Comparison of ENCODE assay signal across 14 cellular contexts in genomic region chrY:12733625-12734024, GRCh38. TPM values are rescaled to one million over a fixed set of nuclear protein-coding genes. Genes with fewer than 3 reads are reported as not detected.
DNase-seq lines count a peak whose midpoint lies in the region; ATAC-seq and TF ChIP-seq lines count a peak whose summit lies in the region.
"Had no signal": no experiment of that assay in that cellular context is flagged by ENCODE, and none has a peak within 500 bp of the region (broad histone marks: within the 10 kb centered on the region; RNA-seq: fewer than 3 reads in every experiment).

No MANE protein-coding gene starts in this region.

- no peak overlapping the region for H2AFZ ChIP-seq in mesenchymal stem cell (ENCODE audit: low read depth, low read length)
- H2AFZ ChIP-seq in OCI-LY7 (ENCODE audit: low read length) = no peak overlapping the region
- no peak overlapping the region for H2AFZ ChIP-seq in smooth muscle cell (ENCODE audit: low read depth)

- H2BK12ac ChIP-seq in mesenchymal stem cell (ENCODE audit: low read length in 2 of 2) = no peak overlapping the region

- H3K79me1 ChIP-seq in mesenchymal stem cell (replicated peaks; ENCODE audit: low read length, poor library complexity, severe bottlenecking) = no peaks in the 10 kb centered on the region

- H4K20me1 ChIP-seq in OCI-LY7 (ENCODE audit: insufficient read depth, low read length) (no peaks in the 10 kb centered on the region), smooth muscle cell (ENCODE audit: low read depth) (no peaks in the 10 kb centered on the region)

- no peaks in the 10 kb centered on the region; the same call in 1 of the 2 replicates for H3K9me2 ChIP-seq in OCI-LY7 (ENCODE audit: insufficient read depth, low read length)

- intact Hi-C loops in OCI-LY7 (cut with micrococcal nuclease; ENCODE audit: unreplicated experiment) = no loop called here

- no peak overlapping the region for H3K14ac ChIP-seq in mesenchymal stem cell (ENCODE audit: low read length in 2 of 2)

- no peaks in the 10 kb centered on the region for H3K27me3 ChIP-seq in mesenchymal stem cell (ENCODE audit: control insufficient read depth in 1 of 2, insufficient read depth in 1 of 2, low read length in 2 of 2)
- H3K27me3 ChIP-seq in smooth muscle cell (ENCODE audit: low read depth) = no peaks in the 10 kb centered on the region
- H3K27me3 ChIP-seq: transverse colon had no signal

- POLR2A ChIA-PET in OCI-LY7 (lab: Charles Lee) = no interaction called here

- no TSS peak for BruUV-seq in OCI-LY7 (replicated peaks; lab: Mats Ljungman, UMichigan)

- no peak overlapping the region for H4K91ac ChIP-seq in mesenchymal stem cell (ENCODE audit: low read length)

- ATAC-seq in GM21447 (IDR thresholded peaks at IDR 0.05; ENCODE audit: unreplicated experiment) = peak; percentile 95

- no peak overlapping the region for H3K27ac ChIP-seq in mesenchymal stem cell (ENCODE audit: low read length, poor library complexity, severe bottlenecking)
- H3K27ac ChIP-seq in OCI-LY7 (ENCODE audit: low read depth, low read length, poor library complexity, severe bottlenecking) = no peak overlapping the region
- no peak overlapping the region for H3K27ac ChIP-seq in smooth muscle cell (ENCODE audit: low read depth)
- H3K27ac ChIP-seq: C4-2B, transverse colon had no signal

- peak; percentile 71 for DNase-seq in ELR (ENCODE audit: low read depth)
- DNase-seq in M059J (ENCODE audit: low read depth) = peak; percentile 27
- peak; percentile 18 for DNase-seq in mesenchymal stem cell
- DNase-seq in epidermal melanocyte (ENCODE audit: insufficient read length, low spot score) = no peak
- DNase-seq in NCI-H2107 treated with DMSO at 0.1 percent for 48 hours (lab: John Stamatoyannopoulos, UW; ENCODE audit: unreplicated experiment) = no peak
- DNase-seq in OCI-LY7 (ENCODE audit: low spot score) = no peak
- no peak for DNase-seq in smooth muscle cell (lab: John Stamatoyannopoulos, UW; ENCODE audit: unreplicated experiment)
- DNase-seq: aorta, H9, NCI-H187 treated with DMSO at 0.1 percent for 48 hours, transverse colon had no signal

- H3K4me3 ChIP-seq in mesenchymal stem cell (ENCODE audit: insufficient read depth in 1 of 2, low read depth in 1 of 2, low read length in 2 of 2) (no peak overlapping the region), OCI-LY7 (ENCODE audit: low read depth, low read length, poor library complexity, severe bottlenecking) (no peak overlapping the region), smooth muscle cell (no peak overlapping the region)
- H3K4me3 ChIP-seq: transverse colon had no signal

- no peak overlapping the region for H3K9ac ChIP-seq in mesenchymal stem cell (ENCODE audit: low read length)
- H3K9ac ChIP-seq in smooth muscle cell (ENCODE audit: low read depth) = no peak overlapping the region

- no peak overlapping the region for H3K18ac ChIP-seq in mesenchymal stem cell (ENCODE audit: low read depth in 1 of 2, low read length in 2 of 2)

- TF ChIP-seq CTCF in OCI-LY7 (conservative IDR thresholded peaks at IDR 0.05; ENCODE audit: low read length) (no peak), smooth muscle cell (IDR thresholded peaks at IDR 0.05; ENCODE audit: borderline replicate concordance, insufficient read depth, poor library complexity, severe bottlenecking) (no peak)

- no peak overlapping the region for H4K8ac ChIP-seq in mesenchymal stem cell (ENCODE audit: low read length)

- no peaks in the 10 kb centered on the region for H3K4me1 ChIP-seq in mesenchymal stem cell (ENCODE audit: control insufficient read depth, insufficient read depth, low read depth, low read length)
- no peaks in the 10 kb centered on the region for H3K4me1 ChIP-seq in OCI-LY7 (ENCODE audit: insufficient read depth, low read length, poor library complexity, severe bottlenecking)
- no peaks in the 10 kb centered on the region for H3K4me1 ChIP-seq in smooth muscle cell (ENCODE audit: low read depth)
- H3K4me1 ChIP-seq: transverse colon had no signal

- H3K79me2 ChIP-seq in OCI-LY7 (ENCODE audit: insufficient read depth, low read depth, low read length) = no peaks in the 10 kb centered on the region
- H3K79me2 ChIP-seq in smooth muscle cell (ENCODE audit: low read depth) = no peaks in the 10 kb centered on the region

- CTCF ChIA-PET in OCI-LY7 (lab: Charles Lee; ENCODE audit: unreplicated experiment) = no interaction called here

- no peaks in the 10 kb centered on the region for H3F3A ChIP-seq in smooth muscle cell (ENCODE audit: low read depth)

- H2BK5ac ChIP-seq in mesenchymal stem cell (ENCODE audit: low read depth, low read length, poor library complexity, severe bottlenecking) = no peak overlapping the region

- no peak overlapping the region for H2AK5ac ChIP-seq in mesenchymal stem cell (ENCODE audit: low read length, severe bottlenecking)

- no peak overlapping the region for H2BK120ac ChIP-seq in mesenchymal stem cell (ENCODE audit: low read depth, low read length)

- H3K9me3 ChIP-seq in mesenchymal stem cell (ENCODE audit: control insufficient read depth, low read length) (no peaks in the 10 kb centered on the region), OCI-LY7 (ENCODE audit: low read length) (no peaks in the 10 kb centered on the region), smooth muscle cell (replicated peaks; ENCODE audit: low read depth) (no peaks in the 10 kb centered on the region)
- H3K9me3 ChIP-seq: transverse colon had no signal

- H3K4ac ChIP-seq in mesenchymal stem cell (ENCODE audit: low read depth in 1 of 2, low read length in 2 of 2) = no peak overlapping the region

- 100% methylated on average over 2 of the region's 3 CpGs for WGBS in mesenchymal stem cell
- WGBS in smooth muscle cell (ENCODE audit: low lambda C conversion rate) = no CpG with 5 or more reads among the region's 3 CpGs

- H2BK15ac ChIP-seq in mesenchymal stem cell (ENCODE audit: low read depth, poor library complexity, severe bottlenecking) = no peak overlapping the region

- H3K36me3 ChIP-seq in mesenchymal stem cell (ENCODE audit: control insufficient read depth in 1 of 2, insufficient read depth in 2 of 2, low read depth in 1 of 2, low read length in 2 of 2) (peaks cover 0 to 3% of the 10 kb centered on the region in 2 experiments), OCI-LY7 (ENCODE audit: insufficient read depth, low read length) (peaks cover 3% of the 10 kb centered on the region; the same call in 1 of the 2 replicates), smooth muscle cell (ENCODE audit: low read depth) (no peaks in the 10 kb centered on the region)
- H3K36me3 ChIP-seq: transverse colon had no signal

- no peak overlapping the region for H3K23ac ChIP-seq in mesenchymal stem cell (ENCODE audit: low read length in 2 of 2)

- H3K4me2 ChIP-seq in mesenchymal stem cell (ENCODE audit: low read length, poor library complexity, severe bottlenecking) (no peak overlapping the region), OCI-LY7 (ENCODE audit: low read length) (no peak overlapping the region), smooth muscle cell (no peak overlapping the region)

RNA-seq across cellular contexts. Expression of gene USP9Y, which starts 32.6 kb away (rescaled TPM):
- total RNA-seq in M059J (2014; rRNA removed; shearing (Covaris generic)) = 1.2 and 1.6 TPM in 2 replicates
- 13.5 TPM for polyA plus RNA-seq in mesenchymal stem cell (2013, experiment 1 of 2)
- polyA plus RNA-seq in mesenchymal stem cell (2013, experiment 2 of 2) = 13.4 TPM
- 12.4 and 14.5 TPM in 2 replicates for total RNA-seq in OCI-LY7 (2014; rRNA removed; shearing (Covaris generic))
- total RNA-seq in OCI-LY7 (2022) (14.9 and 15.6 TPM in 2 replicates), smooth muscle cell (not detected in 2 replicates)
- polyA plus RNA-seq in smooth muscle cell = not detected in 2 replicates
- total RNA-seq: aorta, H9, RPMI7951 had no signal

Comparison
In these comparisons a context has a peak if more than half of its experiments do, and no peak if none do; other contexts are left out.
1. DNase-seq: peak in ELR (single experiment), M059J (single experiment) and mesenchymal stem cell (single experiment); none in epidermal melanocyte (single experiment), NCI-H2107 treated with DMSO at 0.1 percent for 48 hours (single experiment), OCI-LY7 (single experiment) and smooth muscle cell (single experiment).